In the genomic region with DNA sequence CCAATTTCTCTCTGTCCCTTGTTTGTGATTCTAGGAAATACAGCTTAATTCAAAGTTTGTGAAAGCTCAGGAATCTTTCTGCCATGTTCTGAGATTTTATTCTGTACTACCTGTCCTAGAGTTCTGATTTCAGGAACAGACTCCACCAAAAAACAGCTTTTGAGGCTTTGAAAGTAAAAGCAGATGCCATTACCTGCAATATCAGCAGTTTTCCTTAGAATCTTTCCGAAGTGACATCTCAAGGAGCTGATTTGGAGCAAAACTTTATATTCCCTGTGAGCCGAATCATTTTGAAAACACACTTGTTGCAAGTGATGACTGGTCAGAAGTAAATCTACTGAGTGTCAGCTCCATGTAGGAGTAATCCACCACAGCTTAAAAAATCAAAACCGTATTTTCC, we compare ENCODE assay signal across 7 cellular contexts.
"Had no signal": no experiment of that assay in that cellular context is flagged by ENCODE, and none has a peak within 500 bp of the region (broad histone marks: within the 10 kb centered on the region; RNA-seq: fewer than 3 reads in every experiment).

No MANE protein-coding gene starts in this region.

- DNase-seq: H9, HCEC 1CT, KG1 had no signal

- ATAC-seq: GM23338 had no signal

- H3K4me2 ChIP-seq: GM23338 had no signal

- H3K4me1 Mint-ChIP-seq: GM23338, H9 had no signal

- H3K27me3 Mint-ChIP-seq: IgD-negative memory B cell had no signal

- H3K4me3 ChIP-seq: GM23338 had no signal

- H3K27ac ChIP-seq: HL-60 had no signal

- H3K4me3 Mint-ChIP-seq: GM23338, H9, IgD-negative memory B cell had no signal

- FAIRE-seq: H1 had no signal

- H3K9me3 Mint-ChIP-seq: GM23338, H9, IgD-negative memory B cell had no signal

- H3K27ac Mint-ChIP-seq: IgD-negative memory B cell had no signal
